Comparison of ENCODE assay signal across 8 cellular contexts in genomic region chr9:124342946-124343485, GRCh38.
DNase-seq lines count a peak whose midpoint lies in the region; ATAC-seq, FAIRE-seq and TF ChIP-seq lines count a peak whose summit lies in the region.

No MANE protein-coding gene starts in this region.

- H3K27ac Mint-ChIP-seq in effector memory CD8-positive, alpha-beta T cell, result no peak overlapping the region
- no peak overlapping the region for H3K27ac Mint-ChIP-seq in activated CD4-positive, alpha-beta T cell treated with anti-CD3 and anti-CD28 coated beads, Interleukin-2, amount 10 ng/mL, durations not matched to agents 7 days and 5 days

- TF ChIP-seq CTCF in fibroblast of villous mesenchyme (IDR thresholded peaks at IDR 0.05; ENCODE audit: insufficient read depth, low read depth, low read length), result no peak
- TF ChIP-seq CTCF in ovary (IDR thresholded peaks at IDR 0.05), result no peak

- POLR2A ChIA-PET in activated CD4-positive, alpha-beta T cell treated with anti-CD3 and anti-CD28 coated beads, Interleukin-2, amount 10 ng/mL, durations not matched to agents 7 days and 5 days (lab: Charles Lee), result no interaction called here

- H3K4me3 ChIP-seq in fibroblast of villous mesenchyme (ENCODE audit: low read depth, low read length), result no peak overlapping the region
- no peak overlapping the region for H3K4me3 ChIP-seq in ovary

- H3K4me3 Mint-ChIP-seq in effector memory CD8-positive, alpha-beta T cell, result no peak overlapping the region
- no peak overlapping the region for H3K4me3 Mint-ChIP-seq in activated CD4-positive, alpha-beta T cell treated with anti-CD3 and anti-CD28 coated beads, Interleukin-2, amount 10 ng/mL, durations not matched to agents 7 days and 5 days

- peaks cover 10% of the 10 kb centered on the region for H3K36me3 Mint-ChIP-seq in effector memory CD8-positive, alpha-beta T cell (ENCODE audit: insufficient read depth)
- no peaks in the 10 kb centered on the region for H3K36me3 Mint-ChIP-seq in activated CD4-positive, alpha-beta T cell treated with anti-CD3 and anti-CD28 coated beads, Interleukin-2, amount 10 ng/mL, durations not matched to agents 7 days and 5 days (ENCODE audit: low read depth)

- TF ChIP-seq EP300 in ovary (IDR thresholded peaks at IDR 0.05), result no peak

- intact Hi-C loops in ovary (cut with DNase I), result no loop called here

- no peaks in the 10 kb centered on the region for H3K27me3 ChIP-seq in ovary

- peaks cover 8% of the 10 kb centered on the region for H3K4me1 ChIP-seq in ovary (ENCODE audit: insufficient read depth)

- CTCF ChIA-PET in activated CD4-positive, alpha-beta T cell treated with anti-CD3 and anti-CD28 coated beads, Interleukin-2, amount 10 ng/mL, durations not matched to agents 7 days and 5 days (lab: Charles Lee), result interaction anchor here (1.4 kb wide), 1 partner anchor 20 kb away, joined by 3 read pairs; no protein-coding TSS in a partner anchor

- FAIRE-seq in RCC 7860 (lab: Jason Lieb, UNC), result no peak

- no peaks in the 10 kb centered on the region for H3K27me3 Mint-ChIP-seq in effector memory CD8-positive, alpha-beta T cell
- H3K27me3 Mint-ChIP-seq in activated CD4-positive, alpha-beta T cell treated with anti-CD3 and anti-CD28 coated beads, Interleukin-2, amount 10 ng/mL, durations not matched to agents 7 days and 5 days, result no peaks in the 10 kb centered on the region

- ATAC-seq in effector memory CD8-positive, alpha-beta T cell (replicated peaks), result no peak
- ATAC-seq in HG02623 (IDR thresholded peaks at IDR 0.05; ENCODE audit: unreplicated experiment), result no peak

- H3K9me3 Mint-ChIP-seq in effector memory CD8-positive, alpha-beta T cell, result no peaks in the 10 kb centered on the region
- H3K9me3 Mint-ChIP-seq in activated CD4-positive, alpha-beta T cell treated with anti-CD3 and anti-CD28 coated beads, Interleukin-2, amount 10 ng/mL, durations not matched to agents 7 days and 5 days, result no peaks in the 10 kb centered on the region

- peak overlapping the region in 1 of 2 donors; percentile 12 for H3K27ac ChIP-seq in ovary

- 5 to 8% (median 5%) methylated on average over 19 to 25 of the region's 25 CpGs for WGBS in ovary, 3 donors

- H3K4me1 Mint-ChIP-seq in effector memory CD8-positive, alpha-beta T cell (ENCODE audit: low read depth in 2 of 2), result peaks cover 0 to 1% of the 10 kb centered on the region in 2 donors
- no peaks in the 10 kb centered on the region for H3K4me1 Mint-ChIP-seq in activated CD4-positive, alpha-beta T cell treated with anti-CD3 and anti-CD28 coated beads, Interleukin-2, amount 10 ng/mL, durations not matched to agents 7 days and 5 days

- TF ChIP-seq POLR2A in ovary (IDR thresholded peaks at IDR 0.05), result no peak

- H3K9me3 ChIP-seq in ovary, result no peaks in the 10 kb centered on the region

- DNase-seq in GOT3 (lab: John Stamatoyannopoulos, UW) (peak; percentile 26), RCC 7860 (ENCODE audit: low spot score) (peak; percentile 42), fibroblast of villous mesenchyme (ENCODE audit: low read depth) (peak; percentile 86), ovary (peak; percentile 70 to 83 (median 78)), NCI-H748 treated with DMSO at 0.1 percent for 48 hours (lab: John Stamatoyannopoulos, UW) (no peak)
- no peak for DNase-seq in effector memory CD8-positive, alpha-beta T cell
- no peak for DNase-seq in activated CD4-positive, alpha-beta T cell treated with anti-CD3 and anti-CD28 coated beads, Interleukin-2, amount 10 ng/mL, durations not matched to agents 7 days and 5 days

- H3K36me3 ChIP-seq in ovary, result no peaks in the 10 kb centered on the region

Comparison
In these comparisons a context has a peak if more than half of its experiments do, and no peak if none do; other contexts are left out.
1. DNase-seq: peak in GOT3 (single experiment), RCC 7860 (single experiment), fibroblast of villous mesenchyme (single experiment) and ovary (5 of 5); none in NCI-H748 treated with DMSO at 0.1 percent for 48 hours (single experiment), effector memory CD8-positive, alpha-beta T cell (0 of 3) and activated CD4-positive, alpha-beta T cell treated with anti-CD3 and anti-CD28 coated beads, Interleukin-2, amount 10 ng/mL, durations not matched to agents 7 days and 5 days (single experiment).